14 cellular contexts compared by ENCODE assay signal in the genomic region with DNA sequence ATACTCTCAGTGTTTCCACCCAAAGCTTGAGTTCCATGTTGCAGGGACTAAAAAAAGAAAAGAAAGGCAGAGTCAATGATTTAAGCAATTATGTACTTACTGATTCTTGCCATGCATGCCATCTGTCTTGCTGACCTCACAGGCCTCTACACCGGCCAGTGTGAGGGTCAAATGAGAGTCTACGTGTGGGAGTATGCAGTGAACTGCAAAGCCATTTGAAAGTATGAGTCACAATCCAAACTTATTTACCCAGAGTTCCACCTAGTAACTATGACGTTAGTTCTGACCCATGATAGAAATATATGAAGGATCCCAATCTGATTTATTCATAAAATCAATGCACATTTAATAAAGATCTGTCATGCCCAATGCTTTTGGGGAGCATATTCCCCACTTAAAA. TPM values are rescaled to one million over a fixed set of nuclear protein-coding genes. Genes with fewer than 3 reads are reported as not detected.
DNase-seq lines count a peak whose midpoint lies in the region; ATAC-seq, FAIRE-seq and TF ChIP-seq lines count a peak whose summit lies in the region.
"Had no signal": no experiment of that assay in that cellular context is flagged by ENCODE, and none has a peak within 500 bp of the region (broad histone marks: within the 10 kb centered on the region; RNA-seq: fewer than 3 reads in every experiment).

No MANE protein-coding gene starts in this region.

- H3K9me3 Mint-ChIP-seq in astrocyte (ENCODE audit: unreplicated experiment), result no peaks in the 10 kb centered on the region

- H3K27ac ChIP-seq in astrocyte (ENCODE audit: low read depth, low read length), result peak overlapping the region; percentile 39
- H3K27ac ChIP-seq: HL-60 had no signal

- peak overlapping the region; percentile 37 for H3K27ac Mint-ChIP-seq in astrocyte (ENCODE audit: unreplicated experiment)
- H3K27ac Mint-ChIP-seq: activated T-cell treated with anti-CD3 and anti-CD28 coated beads, Interleukin-2, amount 50 U/mL, for 72 hours; progenitor cell of endocrine pancreas had no signal

- H3K4me1 ChIP-seq in astrocyte (ENCODE audit: insufficient read depth, low read length), result peaks cover 15% of the 10 kb centered on the region

- peak overlapping the region; percentile 53 for H3K4me2 ChIP-seq in astrocyte (ENCODE audit: low read length)

- no peak overlapping the region for H3K9ac ChIP-seq in astrocyte (ENCODE audit: low read length)

- ATAC-seq in GM18861 (IDR thresholded peaks at IDR 0.05; ENCODE audit: unreplicated experiment), result peak; percentile 69
- ATAC-seq in HG03342 (IDR thresholded peaks at IDR 0.05; ENCODE audit: unreplicated experiment), result peak; percentile 47
- no peak for ATAC-seq in GM19324 (IDR thresholded peaks at IDR 0.05; ENCODE audit: low FRiP score, unreplicated experiment)
- ATAC-seq: activated T-cell treated with anti-CD3 and anti-CD28 coated beads, Interleukin-2, amount 50 U/mL, for 72 hours had no signal

- peaks cover 24% of the 10 kb centered on the region for H3K79me2 ChIP-seq in astrocyte (ENCODE audit: insufficient read depth, low read length)

- no peak overlapping the region for H2AFZ ChIP-seq in astrocyte (ENCODE audit: low read depth, low read length)

- H3K36me3 ChIP-seq in astrocyte (ENCODE audit: insufficient read depth, low read length), result no peaks in the 10 kb centered on the region

- no peak overlapping the region for H3K4me3 Mint-ChIP-seq in astrocyte (ENCODE audit: unreplicated experiment)
- H3K4me3 Mint-ChIP-seq: activated T-cell treated with anti-CD3 and anti-CD28 coated beads, Interleukin-2, amount 50 U/mL, for 72 hours had no signal

- no peak overlapping the region for H3K4me3 ChIP-seq in astrocyte (ENCODE audit: insufficient read depth, low read depth, low read length)

- H3K36me3 Mint-ChIP-seq in astrocyte (ENCODE audit: low read depth, unreplicated experiment), result no peaks in the 10 kb centered on the region

- H4K20me1 ChIP-seq in astrocyte (ENCODE audit: insufficient read depth, low read length), result no peaks in the 10 kb centered on the region

- H3K4me1 Mint-ChIP-seq in astrocyte (ENCODE audit: low read depth, unreplicated experiment), result peaks cover 14% of the 10 kb centered on the region

- no peaks in the 10 kb centered on the region for H3K27me3 Mint-ChIP-seq in astrocyte (ENCODE audit: low read depth, unreplicated experiment)

- H3K9me3 ChIP-seq in astrocyte (ENCODE audit: insufficient read depth, low read depth, low read length), result no peaks in the 10 kb centered on the region

- TF ChIP-seq CTCF in astrocyte (IDR thresholded peaks at IDR 0.05; ENCODE audit: insufficient read depth, low read depth, low read length), result no peak

- DNase-seq in A172 (ENCODE audit: low spot score) (peak; percentile 74), astrocyte (ENCODE audit: low read depth) (peak; percentile 90), hypothalamus (lab: John Stamatoyannopoulos, UW) (no peak)
- DNase-seq in stimulated activated CD8-positive, alpha-beta memory T cell treated with anti-CD3 and anti-CD28 coated beads, Interleukin-4, amount 100 ng/mL, for 48 hours, result no peak
- no peak for DNase-seq in activated CD4-positive, CD25-positive, alpha-beta regulatory T cell (lab: John Stamatoyannopoulos, UW)
- DNase-seq: activated T-cell treated with anti-CD3 and anti-CD28 coated beads, Interleukin-2, amount 50 U/mL, for 72 hours; dermis blood vessel endothelial cell; NCI-H2227 treated with DMSO at 0.1 percent for 48 hours had no signal

- no peak for FAIRE-seq in astrocyte (lab: Jason Lieb, UNC)
- FAIRE-seq: keratinocyte had no signal

- no peaks in the 10 kb centered on the region for H3K27me3 ChIP-seq in astrocyte (ENCODE audit: insufficient read depth, low read length)

RNA-seq across cellular contexts. Expression of gene PDE1C, which starts 26.5 kb away (rescaled TPM):
- total RNA-seq in A172 (2014; rRNA removed; shearing (Covaris generic)), result 133 and 140 TPM in 2 replicates
- 14.9 and 31.6 TPM in 2 replicates for total RNA-seq in astrocyte
- total RNA-seq: activated T-cell treated with anti-CD3 and anti-CD28 coated beads, Interleukin-2, amount 50 U/mL, for 72 hours had no signal

Comparison
In these comparisons a context has a peak if more than half of its experiments do, and no peak if none do; other contexts are left out.
1. DNase-seq: peak in A172 (single experiment) and astrocyte (single experiment); none in hypothalamus (0 of 51), stimulated activated CD8-positive, alpha-beta memory T cell treated with anti-CD3 and anti-CD28 coated beads, Interleukin-4, amount 100 ng/mL, for 48 hours (single experiment) and activated CD4-positive, CD25-positive, alpha-beta regulatory T cell (0 of 4).